10 cellular contexts compared by ENCODE assay signal in the genomic region with DNA sequence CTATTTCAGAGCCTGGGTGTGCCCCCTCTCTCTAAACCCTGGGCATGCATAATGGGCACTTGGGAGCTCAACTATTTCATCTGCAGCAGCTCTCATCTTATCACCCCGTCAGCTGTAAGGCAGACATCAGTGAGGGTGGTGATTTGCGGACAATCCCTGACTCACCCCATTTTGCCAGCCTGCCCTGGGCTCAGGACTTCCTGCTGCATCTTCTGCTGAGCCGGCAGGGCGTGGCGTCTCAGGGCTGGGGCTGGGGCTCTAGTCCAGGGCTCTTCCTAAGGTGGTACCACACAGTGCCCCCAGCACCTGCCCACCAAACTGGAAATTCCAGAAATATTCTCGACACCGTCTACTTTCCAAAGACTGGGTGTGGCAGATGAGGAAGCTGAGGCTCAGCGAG. TPM values are rescaled to one million over a fixed set of nuclear protein-coding genes. Genes with fewer than 3 reads are reported as not detected.
DNase-seq lines count a peak whose midpoint lies in the region; ATAC-seq and TF ChIP-seq lines count a peak whose summit lies in the region.
"Had no signal": no experiment of that assay in that cellular context is flagged by ENCODE, and none has a peak within 500 bp of the region (broad histone marks: within the 10 kb centered on the region; RNA-seq: fewer than 3 reads in every experiment).

No MANE protein-coding gene starts in this region.

- no peaks in the 10 kb centered on the region for H3K36me3 Mint-ChIP-seq in CD4-positive, CD25-positive, alpha-beta regulatory T cell

- H2BK12ac ChIP-seq in neuronal stem cell (ENCODE audit: low read length): no peak overlapping the region

- WGBS in neuronal stem cell (ENCODE audit: extremely low coverage in 2 of 2, insufficient read length in 2 of 2, insufficient replicate concordance in 1 of 2), 2 donors: no CpG with 5 or more reads among the region's 8 CpGs

- TF ChIP-seq CTCF in BE2C (IDR thresholded peaks at IDR 0.05; ENCODE audit: low read depth, low read length): no peak

- H3K9ac ChIP-seq in neuronal stem cell (ENCODE audit: low read depth, low read length, poor library complexity): no peak overlapping the region

- peak overlapping the region; percentile 87 for H3K27ac ChIP-seq in CD4-positive, CD25-positive, alpha-beta regulatory T cell (ENCODE audit: insufficient read depth, low read length, poor library complexity, severe bottlenecking)
- H3K27ac ChIP-seq in neuronal stem cell (replicated peaks; ENCODE audit: low read length): no peak overlapping the region
- H3K27ac ChIP-seq: psoas muscle had no signal

- H2BK120ac ChIP-seq in neuronal stem cell (ENCODE audit: low read depth, low read length): peak overlapping the region; percentile 21

- ATAC-seq in CD4-positive, CD25-positive, alpha-beta regulatory T cell (ENCODE audit: low read depth in 2 of 2): peak; percentile 45 to 50
- ATAC-seq in GM21723 (IDR thresholded peaks at IDR 0.05; ENCODE audit: unreplicated experiment): no peak

- H3K4me1 Mint-ChIP-seq in CD4-positive, CD25-positive, alpha-beta regulatory T cell: peaks cover 6 to 66% (median 26%) of the 10 kb centered on the region in 4 donors

- no peaks in the 10 kb centered on the region for H3K36me3 ChIP-seq in CD4-positive, CD25-positive, alpha-beta regulatory T cell (ENCODE audit: control insufficient read depth, insufficient read depth, low read length)
- no peaks in the 10 kb centered on the region for H3K36me3 ChIP-seq in neuronal stem cell (replicated peaks in 1 of 2; ENCODE audit: control insufficient read depth in 2 of 2, insufficient read depth in 2 of 2, low read length in 2 of 2)
- H3K36me3 ChIP-seq in BE2C: no peaks in the 10 kb centered on the region

- H3K4me1 ChIP-seq in CD4-positive, CD25-positive, alpha-beta regulatory T cell (ENCODE audit: control insufficient read depth, insufficient read depth, low read length, poor library complexity, severe bottlenecking): peaks cover 58% of the 10 kb centered on the region
- H3K4me1 ChIP-seq in neuronal stem cell (ENCODE audit: control insufficient read depth in 2 of 2, insufficient read depth in 1 of 2, low read depth in 1 of 2, low read length in 2 of 2) (peaks cover 0 to 5% of the 10 kb centered on the region in 2 donors), BE2C (peaks cover 37% of the 10 kb centered on the region)

- no peak overlapping the region for H2BK5ac ChIP-seq in neuronal stem cell (ENCODE audit: low read length)

- H2AFZ ChIP-seq in neuronal stem cell (ENCODE audit: low read length): no peak overlapping the region

- H2AK5ac ChIP-seq in neuronal stem cell (ENCODE audit: low read depth, low read length): no peak overlapping the region

- no peaks in the 10 kb centered on the region for H3K27me3 ChIP-seq in CD4-positive, CD25-positive, alpha-beta regulatory T cell (ENCODE audit: control insufficient read depth, insufficient read depth, low read length)
- H3K27me3 ChIP-seq in neuronal stem cell (ENCODE audit: control insufficient read depth in 3 of 3, insufficient read depth in 3 of 3, low read depth in 1 of 3, low read length in 3 of 3): peaks cover 0 to 50% (median 0%) of the 10 kb centered on the region in 3 experiments
- H3K27me3 ChIP-seq in BE2C: no peaks in the 10 kb centered on the region

- peak overlapping the region; percentile 48 for H3K4me3 ChIP-seq in CD4-positive, CD25-positive, alpha-beta regulatory T cell (ENCODE audit: low read depth, low read length)
- no peak overlapping the region for H3K4me3 ChIP-seq in neuronal stem cell (ENCODE audit: low read length in 2 of 2)
- H3K4me3 ChIP-seq in BE2C (ENCODE audit: low read depth, low read length): no peak overlapping the region
- H3K4me3 ChIP-seq: psoas muscle had no signal

- H4K91ac ChIP-seq in neuronal stem cell (ENCODE audit: low read depth, low read length, poor library complexity): no peak overlapping the region

- no peak overlapping the region for H4K8ac ChIP-seq in neuronal stem cell (ENCODE audit: low read depth, low read length)

- H3K14ac ChIP-seq in neuronal stem cell (ENCODE audit: low read length): no peak overlapping the region

- peak; percentile 32 to 82 (median 38) for DNase-seq in CD4-positive, CD25-positive, alpha-beta regulatory T cell
- peak; percentile 52 for DNase-seq in T-helper 9 cell
- DNase-seq in activated naive CD4-positive, alpha-beta T cell treated with anti-CD3 and anti-CD28 coated beads, Interleukin-2, amount 50 U/mL, for 16 hours: peak; percentile 45
- no peak for DNase-seq in neuronal stem cell (ENCODE audit: low spot score)
- DNase-seq in NCI-H2227 (lab: John Stamatoyannopoulos, UW; ENCODE audit: unreplicated experiment): no peak
- no peak for DNase-seq in SW 1271 (lab: John Stamatoyannopoulos, UW)
- no peak for DNase-seq in BE2C
- DNase-seq: KBM-7 had no signal

- no peak overlapping the region for H3K4me2 ChIP-seq in neuronal stem cell (ENCODE audit: insufficient read depth, low read length, poor library complexity, severe bottlenecking)

- H3K4ac ChIP-seq in neuronal stem cell (ENCODE audit: low read length): no peak overlapping the region

- no peak overlapping the region for H2BK15ac ChIP-seq in neuronal stem cell (ENCODE audit: low read length)

- no peaks in the 10 kb centered on the region for H3K79me1 ChIP-seq in neuronal stem cell (ENCODE audit: low read depth, low read length)

- H3K27ac Mint-ChIP-seq in CD4-positive, CD25-positive, alpha-beta regulatory T cell: peak overlapping the region; percentile 93 to 99 (median 96)

- no peaks in the 10 kb centered on the region for H3K9me3 ChIP-seq in CD4-positive, CD25-positive, alpha-beta regulatory T cell (ENCODE audit: control insufficient read depth in 2 of 2, low read length in 2 of 2)
- no peaks in the 10 kb centered on the region for H3K9me3 ChIP-seq in neuronal stem cell (replicated peaks in 1 of 2; ENCODE audit: control insufficient read depth in 2 of 2, insufficient read depth in 1 of 2, low read depth in 1 of 2, low read length in 2 of 2)
- no peaks in the 10 kb centered on the region for H3K9me3 ChIP-seq in BE2C
- H3K9me3 ChIP-seq: psoas muscle had no signal

- H3K9me3 Mint-ChIP-seq in CD4-positive, CD25-positive, alpha-beta regulatory T cell: no peaks in the 10 kb centered on the region

- H3K27me3 Mint-ChIP-seq in CD4-positive, CD25-positive, alpha-beta regulatory T cell: no peaks in the 10 kb centered on the region

- no peak overlapping the region for H3K23ac ChIP-seq in neuronal stem cell (ENCODE audit: low read depth, low read length, poor library complexity)

- peak overlapping the region; percentile 79 to 97 (median 90) for H3K4me3 Mint-ChIP-seq in CD4-positive, CD25-positive, alpha-beta regulatory T cell

- H3K18ac ChIP-seq in neuronal stem cell (ENCODE audit: low read length): peak overlapping the region; percentile 13

RNA-seq across cellular contexts. Expression of a gene that starts 0.9 kb away (rescaled TPM):
- 169 TPM for total RNA-seq in CD4-positive, CD25-positive, alpha-beta regulatory T cell
- polyA plus RNA-seq in CD4-positive, CD25-positive, alpha-beta regulatory T cell: 10 to 100 TPM; 41.3 to 69.2 (median 45.7) TPM
- polyA plus RNA-seq in neuronal stem cell (2013, experiment 1 of 2): 2.0 TPM
- 1.8 TPM for polyA plus RNA-seq in neuronal stem cell (2013, experiment 2 of 2)
- 7.2 TPM for polyA plus RNA-seq in BE2C (2012; ENCODE audit: insufficient read depth, insufficient read length, low read depth)

Comparison
In these comparisons a context has a peak if more than half of its experiments do, and no peak if none do; other contexts are left out.
1. DNase-seq: peak in CD4-positive, CD25-positive, alpha-beta regulatory T cell (3 of 3), T-helper 9 cell (single experiment) and activated naive CD4-positive, alpha-beta T cell treated with anti-CD3 and anti-CD28 coated beads, Interleukin-2, amount 50 U/mL, for 16 hours (single experiment); none in neuronal stem cell (single experiment), NCI-H2227 (single experiment), SW 1271 (0 of 2) and BE2C (single experiment).